Comparison of ENCODE assay signal across 1 cellular context in the genomic region with DNA sequence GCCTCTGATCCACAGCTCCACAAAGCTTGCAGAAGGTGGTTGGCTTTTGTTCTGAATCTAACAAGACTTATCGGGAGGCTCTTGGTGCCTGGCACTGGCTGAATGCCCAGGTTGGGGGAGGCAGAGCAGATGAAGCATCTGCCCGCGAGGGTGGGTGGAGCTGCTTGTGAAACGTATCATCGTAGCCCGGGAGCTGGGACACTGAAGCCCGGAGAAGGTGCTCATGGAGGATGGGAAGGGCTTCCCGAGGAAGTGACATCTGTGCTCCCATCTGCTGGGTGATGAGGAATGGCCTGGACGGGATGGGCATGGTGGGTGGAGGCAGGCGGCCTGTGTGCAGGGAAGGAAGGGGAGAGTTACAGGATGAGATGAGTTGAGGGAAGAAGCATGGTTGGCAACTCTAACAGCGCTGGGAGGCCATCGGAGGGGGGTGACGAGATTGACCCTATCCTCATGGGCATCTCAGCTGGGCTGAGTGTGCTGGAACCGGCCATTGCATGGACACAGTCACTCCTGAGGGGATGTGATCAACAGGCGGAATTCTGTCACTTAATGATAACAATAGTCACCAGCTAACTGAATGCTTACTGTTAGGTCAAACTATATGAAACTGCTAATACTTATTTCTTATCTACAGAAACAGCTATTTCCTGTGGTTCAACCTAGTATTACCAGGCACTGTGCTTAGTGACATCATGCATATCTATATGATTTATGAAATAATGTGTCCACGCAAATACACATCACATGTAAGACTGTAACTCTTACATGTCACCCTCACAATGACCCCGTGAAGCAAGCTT.
A peak's percentile ranks its signal among the peaks of the same experiment; 100 is the strongest.
TF ChIP-seq lines count a peak whose summit lies in the region.

No MANE protein-coding gene starts in this region.

TF ChIP-seq in endothelial cell of umbilical vein, 7 proteins besides CTCF, POLR2A, EP300 and RAD21 (continued from another document):
- peak; percentile 70 for TF ChIP-seq FOS (IDR thresholded peaks at IDR 0.05; ENCODE audit: borderline replicate concordance, insufficient read depth, low read length)
